ENCODE assay signal across 12 cellular contexts in genomic region chr16:66896682-66897081, GRCh38. TPM values are rescaled to one million over a fixed set of nuclear protein-coding genes. Genes with fewer than 3 reads are reported as not detected.
"Had no signal": no experiment of that assay in that cellular context is flagged by ENCODE, and none has a peak within 500 bp of the region (broad histone marks: within the 10 kb centered on the region; RNA-seq: fewer than 3 reads in every experiment).

No MANE protein-coding gene starts in this region.

RNA-seq across cellular contexts. Expression of gene CDH16, which starts 22.0 kb away (rescaled TPM):
- total RNA-seq: activated CD4-positive, alpha-beta memory T cell treated with anti-CD3 and anti-CD28 coated beads, Interleukin-2, amount 10 ng/mL, durations not matched to agents 7 days and 5 days; activated CD4-positive, alpha-beta T cell treated with anti-CD3 and anti-CD28 coated beads for 36 hours; activated CD8-positive, alpha-beta memory T cell treated with anti-CD3 and anti-CD28 coated beads for 36 hours; activated naive CD8-positive, alpha-beta T cell treated with anti-CD3 and anti-CD28 coated beads for 36 hours; activated T-helper 2 cell treated with anti-CD3 and anti-CD28 coated beads, Interferon-gamma antibody, Interleukin-2, Interleukin-4, amounts not matched to agents 10 μg/mL and 5 μg/mL and 100 μg/mL, durations not matched to agents 14 hours and 24 hours and 36 hours; NCI-H460; PC-9; RPMI7951; SJCRH30; T-helper 2 cell treated with Interferon-gamma antibody and Interleukin-4, amounts not matched to agents 100 ng/mL and 5 ng/mL, for 36 hours had no signal
- polyA plus RNA-seq: adipose tissue, SK-N-SH had no signal
